In the genomic region with DNA sequence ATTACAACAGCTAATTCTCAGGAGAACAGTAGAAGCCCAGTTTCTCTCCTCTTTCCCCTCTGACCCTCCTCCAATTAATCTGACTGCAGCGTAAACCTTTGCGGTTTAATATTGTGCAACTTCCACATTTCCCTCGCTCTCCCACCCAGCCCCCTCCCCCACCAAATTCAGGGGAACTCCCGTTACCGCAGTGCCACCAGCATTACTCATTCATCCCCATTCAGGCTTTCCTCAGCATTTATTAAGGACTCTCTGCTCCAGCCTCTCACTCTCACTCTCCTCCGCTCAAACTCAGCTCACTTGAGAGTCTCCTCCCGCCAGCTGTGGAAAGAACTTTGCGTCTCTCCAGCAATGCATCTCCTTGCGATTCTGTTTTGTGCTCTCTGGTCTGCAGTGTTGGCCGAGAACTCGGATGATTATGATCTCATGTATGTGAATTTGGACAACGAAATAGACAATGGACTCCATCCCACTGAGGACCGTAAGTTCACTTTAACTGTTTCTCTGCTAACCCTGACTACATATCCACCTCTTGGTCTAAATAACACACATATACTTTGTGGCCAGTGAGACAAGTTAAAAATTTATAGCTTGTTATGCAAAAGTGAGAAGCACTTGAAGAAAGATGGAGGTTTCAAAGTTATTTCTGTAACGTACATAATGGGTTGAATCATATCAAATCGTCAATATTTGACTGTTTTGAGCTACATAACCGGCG, we compare ENCODE assay signal across 8 cellular contexts. TPM values are rescaled to one million over a fixed set of nuclear protein-coding genes. Genes with fewer than 3 reads are reported as not detected.
DNase-seq lines count a peak whose midpoint lies in the region; ATAC-seq and TF ChIP-seq lines count a peak whose summit lies in the region.

TSS of gene PTX3 (plus strand) at position 268 of the 718 bp plus-strand sequence. CDS start at position 352, 84 bp downstream.

- H3K18ac ChIP-seq in IMR-90 (ENCODE audit: low read depth, low read length) = peak within 1 kb of the TSS; percentile 68

- H2BK15ac ChIP-seq in IMR-90 (ENCODE audit: low read depth, low read length) = peak within 1 kb of the TSS; percentile 33; the same call in 1 of the 3 replicates

- H2AK5ac ChIP-seq in IMR-90 (ENCODE audit: low read depth, low read length) = peak within 1 kb of the TSS; percentile 59; the same call in 1 of the 2 replicates

- TF ChIP-seq POLR2A in IMR-90 (IDR thresholded peaks at IDR 0.05; ENCODE audit: low read depth, low read length) = peak; percentile 75; the same call in 1 of the 2 replicates

- H3K14ac ChIP-seq in IMR-90 (replicated peaks; ENCODE audit: low read depth, low read length) = peak within 1 kb of the TSS; percentile 94

- H3K4me2 ChIP-seq in IMR-90 (ENCODE audit: low read depth, low read length) = peak within 1 kb of the TSS; percentile 73

- intact Hi-C loops in Caco-2 (cut with micrococcal nuclease; ENCODE audit: unreplicated experiment) (no loop called here), IMR-90 (cut with micrococcal nuclease) (loop anchor here (1.0 to 2.0 kb wide), 3 partner anchors 74 to 232 kb away; no protein-coding TSS in a partner anchor), left ventricle myocardium superior (cut with micrococcal nuclease) (no loop called here)

- peak within 1 kb of the TSS; percentile 46 for H3K56ac ChIP-seq in IMR-90 (ENCODE audit: extremely low read depth, insufficient read depth, low read length)

- WGBS in IMR-90 (ENCODE audit: extremely low coverage in 2 of 2, insufficient read length in 1 of 2), 2 experiments = 2% methylated on average over 8 of the region's 17 CpGs; no CpG with 5 or more reads in 1 of the 2 experiments

- dilution Hi-C loops in IMR-90 (cut with HindIII; ENCODE audit: low sequenced_read_pairs, unreplicated experiment) = no loop called here

- no peaks in the 10 kb centered on the region for H3K9me3 Mint-ChIP-seq in Caco-2 (ENCODE audit: unreplicated experiment)

- peaks cover 21% of the 10 kb centered on the region for H3K27me3 Mint-ChIP-seq in Caco-2 (ENCODE audit: insufficient read depth, unreplicated experiment)

- no peaks in the 10 kb centered on the region for H3K36me3 ChIP-seq in Caco-2 (ENCODE audit: control insufficient read depth, insufficient read depth, low read length)
- H3K36me3 ChIP-seq in IMR-90 (ENCODE audit: control insufficient read depth, insufficient read depth, low read length) = no peaks in the 10 kb centered on the region
- H3K36me3 ChIP-seq in adipocyte (ENCODE audit: control insufficient read depth, insufficient read depth, low read length, severe bottlenecking) = peaks cover 24% of the 10 kb centered on the region

- H3K9me3 ChIP-seq in Caco-2 (no peaks in the 10 kb centered on the region), IMR-90 (ENCODE audit: control insufficient read depth, insufficient read depth, low read length) (no peaks in the 10 kb centered on the region), adipocyte (ENCODE audit: control insufficient read depth, low read length) (no peaks in the 10 kb centered on the region)

- 0 out of 2 replicates have a peak, but pooled peaks cover 7% of the 10 kb centered on the region for H3K4me1 ChIP-seq in Caco-2
- H3K4me1 ChIP-seq in IMR-90 (ENCODE audit: control insufficient read depth, insufficient read depth, low read length) = peaks cover 5% of the 10 kb centered on the region; the same call in 1 of the 2 replicates
- no peaks in the 10 kb centered on the region for H3K4me1 ChIP-seq in adipocyte (ENCODE audit: control insufficient read depth, insufficient read depth, low read length)

- H3K4ac ChIP-seq in IMR-90 (ENCODE audit: low read depth, low read length) = peak within 1 kb of the TSS; percentile 95

- no peaks in the 10 kb centered on the region for H4K20me1 ChIP-seq in IMR-90 (ENCODE audit: insufficient read depth, low read length)

- H3K27me3 ChIP-seq in Caco-2 (replicated peaks; ENCODE audit: control insufficient read depth, insufficient read depth, low read length) = no peaks in the 10 kb centered on the region; the same call in 1 of the 2 replicates
- no peaks in the 10 kb centered on the region for H3K27me3 ChIP-seq in IMR-90 (ENCODE audit: control insufficient read depth, insufficient read depth, low read length)
- no peaks in the 10 kb centered on the region for H3K27me3 ChIP-seq in adipocyte (replicated peaks; ENCODE audit: control insufficient read depth, insufficient read depth, low read length)

- H2BK5ac ChIP-seq in IMR-90 (ENCODE audit: low read depth, low read length, poor library complexity, severe bottlenecking) = peak within 1 kb of the TSS; percentile 43

- H3K9me1 ChIP-seq in IMR-90 (ENCODE audit: insufficient read depth, low read length) = no peaks in the 10 kb centered on the region

- H4K91ac ChIP-seq in IMR-90 (ENCODE audit: insufficient read depth, low read depth, low read length) = peak within 1 kb of the TSS; percentile 81

- H4K8ac ChIP-seq in IMR-90 (ENCODE audit: low read depth in 2 of 2, low read length in 2 of 2) = peak within 1 kb of the TSS in 1 of 2 experiments; percentile 72; a peak in 2 of 4 replicates

- H2BK20ac ChIP-seq in IMR-90 (ENCODE audit: low read depth, low read length) = peak within 1 kb of the TSS; percentile 67

- H4K5ac ChIP-seq in IMR-90 (ENCODE audit: low read depth, low read length) = peak within 1 kb of the TSS; percentile 33; the same call in 1 of the 2 replicates

- peak within 1 kb of the TSS; percentile 84 for H2AFZ ChIP-seq in IMR-90 (replicated peaks; ENCODE audit: low read length, poor library complexity)

- peak within 1 kb of the TSS; percentile 93 for H3K23ac ChIP-seq in IMR-90 (ENCODE audit: low read depth, low read length)

- peaks cover 6% of the 10 kb centered on the region for H3K4me1 Mint-ChIP-seq in Caco-2 (ENCODE audit: low read depth, unreplicated experiment)

- in situ Hi-C loops in IMR-90 (cut with MboI; ENCODE audit: low sequenced_read_pairs) = no loop called here

- POLR2A ChIA-PET in Caco-2 (lab: Charles Lee) = no interaction called here
- POLR2A ChIA-PET in IMR-90 (lab: Charles Lee; ENCODE audit: unreplicated experiment) = interaction anchor here (0.9 to 1.3 kb wide), 4 partner anchors 28 to 230 kb away, joined by 3 to 18 read pairs (median 4); no protein-coding TSS in a partner anchor

- peaks cover 0 to 19% of the 10 kb centered on the region in 2 experiments; a peak in 2 of 4 replicates for H3K79me1 ChIP-seq in IMR-90 (ENCODE audit: low read depth in 1 of 2, low read length in 2 of 2)

- H2BK120ac ChIP-seq in IMR-90 (ENCODE audit: low read depth, low read length) = peak within 1 kb of the TSS; percentile 89

- peak within 1 kb of the TSS; percentile 74 for H3K4me3 Mint-ChIP-seq in Caco-2 (ENCODE audit: unreplicated experiment)

- DNase-seq in Caco-2 (no peak), IMR-90 (peak; percentile 94), adipocyte (ENCODE audit: low read depth) (peak; percentile 91), left ventricle myocardium superior (no peak), pulmonary artery endothelial cell (ENCODE audit: low read depth, low spot score) (peak; percentile 67)

- no TSS peak for BruUV-seq in Caco-2 (replicated peaks; lab: Mats Ljungman, UMichigan)
- TSS peak; percentile 98 for BruUV-seq in IMR-90 (replicated peaks; lab: Mats Ljungman, UMichigan)

- TF ChIP-seq RAD21 in IMR-90 (IDR thresholded peaks at IDR 0.05; ENCODE audit: low read length) = peak; percentile 19; the same call in 1 of the 2 replicates

- H3K9ac ChIP-seq in IMR-90 (ENCODE audit: low read depth, low read length) (peak within 1 kb of the TSS; percentile 66), adipocyte (ENCODE audit: low read length) (peak within 1 kb of the TSS; percentile 96)

- CTCF ChIA-PET in Caco-2 (lab: Charles Lee) (interaction anchor here (0.7 kb wide), 1 partner anchor 26 kb away, joined by 3 read pairs; no protein-coding TSS in a partner anchor), IMR-90 (lab: Yijun Ruan, JAX) (interaction anchor here (0.6 to 1.3 kb wide), 4 partner anchors 46 to 506 kb away, joined by 3 to 4 read pairs (median 3); no protein-coding TSS in a partner anchor)

- peak; percentile 72 for ATAC-seq in IMR-90 (ENCODE audit: low read depth)
- peak; percentile 81 for ATAC-seq in left ventricle myocardium superior
- ATAC-seq in HG03159 (IDR thresholded peaks at IDR 0.05; ENCODE audit: unreplicated experiment) = no peak
- no peak for ATAC-seq in HG03196 (IDR thresholded peaks at IDR 0.05; ENCODE audit: unreplicated experiment)
- no peak for ATAC-seq in HG02798 (IDR thresholded peaks at IDR 0.05; ENCODE audit: poor library complexity, unreplicated experiment)

- TF ChIP-seq CTCF in Caco-2 (IDR thresholded peaks at IDR 0.05; ENCODE audit: insufficient read depth in 1 of 2, low read depth in 1 of 2, low read length in 1 of 2, severe bottlenecking in 1 of 2, unreplicated experiment in 1 of 2) (no peak), IMR-90 (conservative IDR thresholded peaks at IDR 0.05; ENCODE audit: low read depth, low read length) (no peak)

- peak within 1 kb of the TSS; percentile 35 for H3K4me3 ChIP-seq in Caco-2 (ENCODE audit: low read depth, low read length)
- H3K4me3 ChIP-seq in IMR-90 (ENCODE audit: insufficient read depth, low read depth, low read length) = peak within 1 kb of the TSS; percentile 68
- peak within 1 kb of the TSS; percentile 95 for H3K4me3 ChIP-seq in adipocyte (ENCODE audit: low read length)

- H2AK9ac ChIP-seq in IMR-90 (replicated peaks; ENCODE audit: low read depth, low read length, poor library complexity) = peak within 1 kb of the TSS; percentile 86

- no peak within 1 kb of the TSS for H3K27ac Mint-ChIP-seq in Caco-2 (ENCODE audit: unreplicated experiment)

- peak within 1 kb of the TSS; percentile 68 for H3K27ac ChIP-seq in IMR-90 (ENCODE audit: insufficient read depth, low read length)

- no peaks in the 10 kb centered on the region for H3K36me3 Mint-ChIP-seq in Caco-2 (ENCODE audit: insufficient read depth, unreplicated experiment)

TF ChIP-seq in IMR-90, 13 proteins besides CTCF, POLR2A, EP300 and RAD21 (continues in another document):
- TF ChIP-seq MAZ (IDR thresholded peaks at IDR 0.05; ENCODE audit: borderline replicate concordance, low read depth, low read length) (peak; percentile 78; the same call in 1 of the 2 replicates), RFX5 (IDR thresholded peaks at IDR 0.05; ENCODE audit: low read depth, low read length) (no peak), BHLHE40 (IDR thresholded peaks at IDR 0.05; ENCODE audit: low read depth, low read length) (no peak), CHD1 (IDR thresholded peaks at IDR 0.05; ENCODE audit: low read depth, low read length) (no peak), NFE2L2 (IDR thresholded peaks at IDR 0.05; ENCODE audit: low read depth, low read length) (no peak), MXI1 (IDR thresholded peaks at IDR 0.05; ENCODE audit: borderline replicate concordance, low read depth, low read length) (no peak), SMC3 (IDR thresholded peaks at IDR 0.05; ENCODE audit: low read depth, low read length) (no peak), CEBPB (IDR thresholded peaks at IDR 0.05; ENCODE audit: low read depth, low read length) (peak; percentile 96)

RNA-seq across cellular contexts. Expression of gene PTX3, which starts in this region (rescaled TPM):
- total RNA-seq in Caco-2 (2022) (0.16 TPM in 1 of 2 replicates, not detected in the other), IMR-90 (2012; rRNA removed) (96.7 and 97.9 TPM in 2 replicates), left ventricle myocardium superior (0.30 TPM), pulmonary artery endothelial cell (1,084 and 1,117 TPM in 2 replicates)
- 117 and 135 TPM in 2 replicates for polyA plus RNA-seq in IMR-90 (2012; rRNA removed)
- polyA plus RNA-seq in IMR-90 (2012; cell fraction: cytosol; rRNA removed) = 92.2 and 182 TPM in 2 replicates
- polyA plus RNA-seq in IMR-90 (2012; cell fraction: nucleus; rRNA removed; ENCODE audit: low replicate concordance) = 66.5 and 87.9 TPM in 2 replicates

Comparison
In these comparisons a context has a peak if more than half of its experiments do, and no peak if none do; other contexts are left out.
1. RNA of gene PTX3 (total RNA-seq): 1,084 to 1,117 TPM in pulmonary artery endothelial cell and 96.7 to 97.9 TPM in IMR-90; 0.30 TPM in left ventricle myocardium superior (single experiment) and 0.16 TPM in Caco-2; every median in the first group is over 10 times any median in the second.
2. RNA of gene PTX3 (total RNA-seq): 1,084 to 1,117 TPM in pulmonary artery endothelial cell; 96.7 to 97.9 TPM in IMR-90; every median in the first group is over 10 times any median in the second.
3. Peak in ATAC-seq in left ventricle myocardium superior; RNA of the gene not detected or under 1 TPM.
4. DNase-seq: peak in IMR-90 (single experiment), adipocyte (single experiment) and pulmonary artery endothelial cell (single experiment); none in Caco-2 (0 of 2) and left ventricle myocardium superior (single experiment).
5. H3K4me3 ChIP-seq: peak in every context shown above with its lines; median percentile 95 in adipocyte; 68 in IMR-90; 35 in Caco-2.